Comparison of ENCODE assay signal across 8 cellular contexts in the genomic region with DNA sequence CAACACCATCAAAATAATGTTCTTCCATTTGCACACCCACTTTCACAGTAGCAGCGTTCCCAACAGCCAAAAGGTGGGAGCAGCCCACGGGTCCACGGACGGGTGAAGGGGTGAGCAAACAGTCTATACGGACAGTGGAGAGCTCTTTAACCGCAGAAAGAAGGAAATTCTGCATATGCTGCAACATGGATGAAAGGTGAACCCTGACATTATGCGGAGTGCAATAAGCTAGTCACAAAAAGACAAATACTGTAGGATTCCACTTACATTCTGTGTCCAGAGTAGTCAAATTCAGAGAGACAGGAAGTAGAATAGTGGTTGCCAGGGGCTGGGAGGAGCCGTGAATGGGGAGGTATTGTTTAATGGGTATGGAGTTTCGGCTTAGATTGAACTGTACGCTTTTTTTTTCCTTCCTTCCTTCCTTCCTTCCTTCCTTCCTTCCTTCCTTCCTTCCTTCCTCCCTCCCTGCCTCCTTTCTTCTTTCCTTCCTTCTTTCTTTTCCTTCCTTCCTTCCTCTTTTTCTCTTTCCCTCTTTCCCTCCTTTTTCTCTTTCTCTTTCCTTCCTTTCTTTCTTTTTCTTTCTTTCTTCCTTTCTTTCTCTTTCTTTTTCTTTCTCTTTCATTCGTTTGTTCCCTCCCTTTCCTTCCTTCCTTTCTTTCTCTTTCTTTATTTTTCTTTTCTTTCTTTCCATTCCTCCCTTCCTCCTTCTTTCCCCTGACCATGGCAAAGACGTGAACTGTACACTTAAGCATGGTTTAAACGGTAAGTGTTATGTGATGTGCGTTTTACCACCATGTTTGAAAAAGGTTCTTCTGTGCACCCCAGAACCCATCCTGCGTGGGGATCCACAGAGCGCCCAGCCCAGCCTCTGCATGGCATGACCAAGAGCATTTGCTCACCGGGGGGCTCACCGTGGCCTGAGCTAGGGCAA. TPM values are rescaled to one million over a fixed set of nuclear protein-coding genes. Genes with fewer than 3 reads are reported as not detected.
DNase-seq lines count a peak whose midpoint lies in the region; ATAC-seq and TF ChIP-seq lines count a peak whose summit lies in the region.

No MANE protein-coding gene starts in this region.

- TF ChIP-seq CTCF in astrocyte of the spinal cord (IDR thresholded peaks at IDR 0.05; ENCODE audit: low read depth, low read length) = no peak

- H3K4me2 ChIP-seq in skeletal muscle satellite cell (ENCODE audit: low read length) = peak overlapping the region; percentile 91

- H3K4me3 ChIP-seq in astrocyte of the spinal cord (ENCODE audit: low read depth, low read length) = peak overlapping the region; percentile 72
- peak overlapping the region; percentile 54 for H3K4me3 ChIP-seq in iPS-18c (ENCODE audit: insufficient read depth, low read depth, low read length)
- H3K4me3 ChIP-seq in skeletal muscle satellite cell (ENCODE audit: low read length) = peak overlapping the region; percentile 74

- DNase-seq in activated CD4-positive, alpha-beta T cell treated with anti-CD3 and anti-CD28 coated beads for 48 hours = peak; percentile 50
- DNase-seq in activated CD4-positive, alpha-beta T cell treated with anti-CD3 and anti-CD28 coated beads, Interleukin-2, amount 50 U/mL, for 48 hours = no peak
- DNase-seq in NCI-H748 (lab: John Stamatoyannopoulos, UW; ENCODE audit: unreplicated experiment) (peak; percentile 68), astrocyte of the spinal cord (ENCODE audit: low read depth, low spot score) (peak; percentile 69)
- no peak for DNase-seq in activated CD8-positive, alpha-beta memory T cell treated with anti-CD3 and anti-CD28 coated beads for 24 hours

- H3K9me3 ChIP-seq in iPS-18c (ENCODE audit: control insufficient read depth, insufficient read depth, low read length) (peaks cover 3% of the 10 kb centered on the region), skeletal muscle satellite cell (replicated peaks; ENCODE audit: low read length) (no peaks in the 10 kb centered on the region)

- ATAC-seq in HG02885 (IDR thresholded peaks at IDR 0.05; ENCODE audit: poor library complexity, unreplicated experiment) = peak; percentile 6

- in situ Hi-C loops in astrocyte of the spinal cord (cut with HindIII; ENCODE audit: low sequenced_read_pairs) = no loop called here

- no peaks in the 10 kb centered on the region for H3K36me3 ChIP-seq in skeletal muscle satellite cell (ENCODE audit: insufficient read depth, low read length)

- H3K4me1 ChIP-seq in skeletal muscle satellite cell (ENCODE audit: control insufficient read depth, insufficient read depth, low read length) = peaks cover 17% of the 10 kb centered on the region

- H3K27me3 ChIP-seq in skeletal muscle satellite cell (ENCODE audit: control insufficient read depth, insufficient read depth, low read length) = no peaks in the 10 kb centered on the region

- H3K9ac ChIP-seq in skeletal muscle satellite cell (ENCODE audit: low read depth, low read length) = peak overlapping the region; percentile 65

RNA-seq across cellular contexts. Expression of gene ANKRD9, which starts 15.9 kb away (rescaled TPM):
- total RNA-seq in skeletal muscle satellite cell (2012; rRNA removed) = 7.9 and 9.1 TPM in 2 replicates

Comparison
In these comparisons a context has a peak if more than half of its experiments do, and no peak if none do; other contexts are left out.
1. DNase-seq: peak in activated CD4-positive, alpha-beta T cell treated with anti-CD3 and anti-CD28 coated beads for 48 hours (single experiment), NCI-H748 (single experiment) and astrocyte of the spinal cord (single experiment); none in activated CD4-positive, alpha-beta T cell treated with anti-CD3 and anti-CD28 coated beads, Interleukin-2, amount 50 U/mL, for 48 hours (0 of 2) and activated CD8-positive, alpha-beta memory T cell treated with anti-CD3 and anti-CD28 coated beads for 24 hours (single experiment).
2. Peak in every context shown above with its lines, with median percentiles within 50 percentile points of each other: H3K4me3 ChIP-seq.